Comparison of ENCODE assay signal across 7 cellular contexts in the genomic region with DNA sequence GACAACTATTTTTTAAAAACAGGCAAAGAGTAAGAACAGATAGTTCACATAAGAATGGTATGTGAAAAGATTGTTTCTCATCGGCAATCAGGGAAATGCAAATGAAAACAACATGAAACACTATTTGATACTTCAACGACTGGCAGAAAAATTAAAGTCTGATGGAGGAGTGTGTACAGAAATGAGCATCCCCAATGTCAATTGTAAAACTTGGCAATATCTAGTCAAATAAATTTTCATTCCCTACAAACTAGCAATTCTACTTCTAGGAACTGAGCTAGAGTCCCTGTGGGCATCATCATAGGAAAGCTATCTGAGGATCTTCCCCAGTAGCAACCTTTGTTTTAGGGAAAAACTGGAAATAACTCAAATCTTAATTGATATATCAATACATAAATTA.
"Had no signal": no experiment of that assay in that cellular context is flagged by ENCODE, and none has a peak within 500 bp of the region (broad histone marks: within the 10 kb centered on the region; RNA-seq: fewer than 3 reads in every experiment).

No MANE protein-coding gene starts in this region.

- H3K4me3 ChIP-seq: GM12878 had no signal

- DNase-seq: GDM1, GF-D8 had no signal

- FAIRE-seq: GM12878, GM12891, GM12892, GM18507, GM19239 had no signal

- ATAC-seq: GM12878 had no signal
